In genomic region chr14:70333289-70333688, GRCh38 we compare ENCODE assay signal across 22 cellular contexts. TPM values are rescaled to one million over a fixed set of nuclear protein-coding genes. Genes with fewer than 3 reads are reported as not detected.
A peak's percentile ranks its signal among the peaks of the same experiment; 100 is the strongest.
DNase-seq lines count a peak whose midpoint lies in the region; FAIRE-seq and TF ChIP-seq lines count a peak whose summit lies in the region.
"Had no signal": no experiment of that assay in that cellular context is flagged by ENCODE, and none has a peak within 500 bp of the region (broad histone marks: within the 10 kb centered on the region; RNA-seq: fewer than 3 reads in every experiment).

No MANE protein-coding gene starts in this region.

- DNase-seq in DMS 273 (lab: John Stamatoyannopoulos, UW; ENCODE audit: unreplicated experiment) (peak; percentile 4), DMS 273 treated with DMSO at 0.1 percent for 48 hours (lab: John Stamatoyannopoulos, UW) (no peak), GM19239 (ENCODE audit: insufficient read length, low spot score) (no peak), OCI-LY7 (ENCODE audit: low spot score) (peak; percentile 2), endodermal cell (no peak), A673 (ENCODE audit: low spot score) (no peak), NCI-H345 treated with DMSO at 0.1 percent for 48 hours (lab: John Stamatoyannopoulos, UW; ENCODE audit: unreplicated experiment) (no peak), iPS-NIHi11 (ENCODE audit: low spot score) (no peak)
- DNase-seq: ACHN; C1 segment of cervical spinal cord; Calu3; CD4-positive, alpha-beta memory T cell; COR-L47; DMS79; EL; GDM1; H9; HFFc6 had no signal

- peaks cover 22% of the 10 kb centered on the region for H3K9me3 ChIP-seq in OCI-LY7 (ENCODE audit: low read length)
- peaks cover 43% of the 10 kb centered on the region for H3K9me3 ChIP-seq in endodermal cell (ENCODE audit: control insufficient read depth, low read length)
- H3K9me3 ChIP-seq in A673 (ENCODE audit: low read depth, low read length, poor library complexity, severe bottlenecking): peaks cover 22% of the 10 kb centered on the region

- H3K79me2 ChIP-seq in OCI-LY7 (ENCODE audit: insufficient read depth, low read depth, low read length): no peaks in the 10 kb centered on the region

- intact Hi-C loops in OCI-LY7 (cut with micrococcal nuclease; ENCODE audit: unreplicated experiment): no loop called here
- intact Hi-C loops in A673 (cut with micrococcal nuclease; ENCODE audit: unreplicated experiment): no loop called here

- WGBS in endodermal cell (ENCODE audit: insufficient coverage in 1 of 2, insufficient read length in 1 of 2), 2 experiments: 100% methylated on average over 1 of the region's 1 CpG

- no peak overlapping the region for H3K27ac ChIP-seq in OCI-LY7 (ENCODE audit: low read depth, low read length, poor library complexity, severe bottlenecking)
- H3K27ac ChIP-seq in endodermal cell (ENCODE audit: low read depth, low read length): no peak overlapping the region
- no peak overlapping the region for H3K27ac ChIP-seq in A673 (ENCODE audit: low read depth, low read length, poor library complexity, severe bottlenecking)
- H3K27ac ChIP-seq: 22Rv1 had no signal

- CTCF ChIA-PET in OCI-LY7 (lab: Charles Lee; ENCODE audit: unreplicated experiment): no interaction called here
- CTCF ChIA-PET in A673 (lab: Charles Lee): no interaction called here

- POLR2A ChIA-PET in OCI-LY7 (lab: Charles Lee): no interaction called here
- POLR2A ChIA-PET in A673 (lab: Charles Lee; ENCODE audit: low non-redundant PET): no interaction called here

- no peaks in the 10 kb centered on the region for H3K4me1 Mint-ChIP-seq in endodermal cell
- H3K4me1 Mint-ChIP-seq: GM23338, H9 had no signal

- FAIRE-seq in GM19239 (lab: Jason Lieb, UNC): peak; percentile 4
- FAIRE-seq: A204.1, GM12891 had no signal

- H3K27me3 ChIP-seq in endodermal cell (ENCODE audit: control insufficient read depth, insufficient read depth, low read length, poor library complexity, severe bottlenecking): no peaks in the 10 kb centered on the region
- no peaks in the 10 kb centered on the region for H3K27me3 ChIP-seq in A673 (replicated peaks; ENCODE audit: insufficient read depth, low read depth, low read length, poor library complexity)

- no peaks in the 10 kb centered on the region for H3K27me3 Mint-ChIP-seq in endodermal cell (ENCODE audit: insufficient read depth)
- H3K27me3 Mint-ChIP-seq: CD4-positive, alpha-beta memory T cell had no signal

- H3K36me3 Mint-ChIP-seq in endodermal cell (ENCODE audit: low read depth): peaks cover 51% of the 10 kb centered on the region

- no peak overlapping the region for H2AFZ ChIP-seq in OCI-LY7 (ENCODE audit: low read length)
- H2AFZ ChIP-seq: GM23338 had no signal

- no peak overlapping the region for H3K9ac ChIP-seq in endodermal cell (ENCODE audit: extremely low read depth, low read length, poor library complexity, severe bottlenecking)

- no peaks in the 10 kb centered on the region for H3K9me2 ChIP-seq in OCI-LY7 (ENCODE audit: insufficient read depth, low read length)

- H3K4me1 ChIP-seq in OCI-LY7 (ENCODE audit: insufficient read depth, low read length, poor library complexity, severe bottlenecking) (no peaks in the 10 kb centered on the region), endodermal cell (ENCODE audit: control insufficient read depth, insufficient read depth, low read length) (no peaks in the 10 kb centered on the region), A673 (ENCODE audit: insufficient read depth, low read length, poor library complexity, severe bottlenecking) (no peaks in the 10 kb centered on the region)

- no peak overlapping the region for H3K4me3 Mint-ChIP-seq in endodermal cell
- H3K4me3 Mint-ChIP-seq: GM23338, H9, HFFc6 had no signal

- H3K27ac Mint-ChIP-seq in endodermal cell: no peak overlapping the region
- H3K27ac Mint-ChIP-seq: GM23338, H9, HFFc6 had no signal

- TF ChIP-seq CTCF in OCI-LY7 (conservative IDR thresholded peaks at IDR 0.05; ENCODE audit: low read length) (no peak), endodermal cell (conservative IDR thresholded peaks at IDR 0.05) (no peak), A673 (conservative IDR thresholded peaks at IDR 0.05; ENCODE audit: low read depth, low read length) (no peak)

- BruUV-seq in OCI-LY7 (replicated peaks; lab: Mats Ljungman, UMichigan): no TSS peak
- BruUV-seq in A673 (replicated peaks; lab: Mats Ljungman, UMichigan): no TSS peak

- no peak overlapping the region for H3K4me2 ChIP-seq in OCI-LY7 (ENCODE audit: low read length)
- H3K4me2 ChIP-seq: GM23338 had no signal

- H3K4me3 ChIP-seq in OCI-LY7 (ENCODE audit: low read depth, low read length, poor library complexity, severe bottlenecking) (no peak overlapping the region), endodermal cell (ENCODE audit: low read length) (peak overlapping the region; percentile 36), A673 (ENCODE audit: low read depth, low read length, poor library complexity, severe bottlenecking) (no peak overlapping the region)
- H3K4me3 ChIP-seq: GM23338 had no signal

- H3K36me3 ChIP-seq in OCI-LY7 (ENCODE audit: insufficient read depth, low read length): peaks cover 29% of the 10 kb centered on the region
- H3K36me3 ChIP-seq in endodermal cell (ENCODE audit: control insufficient read depth, insufficient read depth, low read length): peaks cover 48% of the 10 kb centered on the region
- peaks cover under 1% of the 10 kb centered on the region for H3K36me3 ChIP-seq in A673 (ENCODE audit: insufficient read depth, low read length, poor library complexity, severe bottlenecking)

- H3K9me3 Mint-ChIP-seq in endodermal cell: peaks cover 29% of the 10 kb centered on the region

- no peaks in the 10 kb centered on the region for H4K20me1 ChIP-seq in OCI-LY7 (ENCODE audit: insufficient read depth, low read length)

RNA-seq across cellular contexts. Expression of gene COX16, which starts 26.2 kb away (rescaled TPM):
- total RNA-seq in OCI-LY7 (2014; rRNA removed; shearing (Covaris generic)): 8.2 and 10.3 TPM in 2 replicates
- 22.9 and 30.7 TPM in 2 replicates for total RNA-seq in OCI-LY7 (2022)
- 10 to 100 TPM; 61.3 to 62.4 TPM for total RNA-seq in endodermal cell
- polyA plus RNA-seq in endodermal cell (2013, experiment 1 of 2): 56.4 TPM
- 58.0 TPM for polyA plus RNA-seq in endodermal cell (2013, experiment 2 of 2)
- 55.5 and 59.8 TPM in 2 replicates for total RNA-seq in A673 (2021)

Comparison
In these comparisons a context has a peak if more than half of its experiments do, and no peak if none do; other contexts are left out.
1. DNase-seq: peak in DMS 273 (single experiment) and OCI-LY7 (single experiment); none in DMS 273 treated with DMSO at 0.1 percent for 48 hours (single experiment), GM19239 (single experiment), endodermal cell (single experiment), A673 (single experiment), NCI-H345 treated with DMSO at 0.1 percent for 48 hours (single experiment) and iPS-NIHi11 (single experiment).